Comparison of ENCODE assay signal across 9 cellular contexts in the genomic region with DNA sequence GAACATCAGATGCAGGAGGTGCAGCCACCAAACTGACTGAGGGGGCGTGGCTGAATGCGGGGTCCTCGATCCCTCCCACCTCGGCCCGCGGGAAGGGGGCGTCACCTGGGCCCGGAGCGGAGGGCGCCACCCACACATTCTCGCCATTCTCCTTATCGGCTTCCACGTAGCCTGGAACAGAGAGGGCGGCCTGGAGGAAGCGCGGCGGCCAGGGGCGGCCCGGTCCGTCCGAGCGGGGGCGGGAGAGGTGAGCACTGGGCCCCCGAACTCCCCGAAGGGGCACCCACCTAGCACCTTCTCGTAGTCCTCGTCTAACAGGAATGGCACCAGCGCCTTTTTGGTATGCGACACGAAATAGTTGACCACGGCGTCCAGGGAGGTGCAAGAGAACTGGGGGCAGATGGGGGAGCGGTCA. TPM values are rescaled to one million over a fixed set of nuclear protein-coding genes. Genes with fewer than 3 reads are reported as not detected.
DNase-seq lines count a peak whose midpoint lies in the region; ATAC-seq and TF ChIP-seq lines count a peak whose summit lies in the region.
"Had no signal": no experiment of that assay in that cellular context is flagged by ENCODE, and none has a peak within 500 bp of the region (broad histone marks: within the 10 kb centered on the region; RNA-seq: fewer than 3 reads in every experiment).

No MANE protein-coding gene starts in this region.

- H3K27me3 Mint-ChIP-seq in activated CD8-positive, alpha-beta memory T cell treated with anti-CD3 and anti-CD28 coated beads, Interleukin-2, amount 10 ng/mL, durations not matched to agents 7 days and 5 days, result peaks cover 8% of the 10 kb centered on the region
- H3K27me3 Mint-ChIP-seq in activated CD4-positive, alpha-beta memory T cell treated with anti-CD3 and anti-CD28 coated beads for 36 hours, result peaks cover 3% of the 10 kb centered on the region

- no peaks in the 10 kb centered on the region for H3K36me3 ChIP-seq in skeletal muscle satellite cell (ENCODE audit: insufficient read depth, low read length)

- no peaks in the 10 kb centered on the region for H3K9me3 Mint-ChIP-seq in activated CD8-positive, alpha-beta memory T cell treated with anti-CD3 and anti-CD28 coated beads, Interleukin-2, amount 10 ng/mL, durations not matched to agents 7 days and 5 days (ENCODE audit: low read depth)
- no peaks in the 10 kb centered on the region for H3K9me3 Mint-ChIP-seq in activated CD4-positive, alpha-beta memory T cell treated with anti-CD3 and anti-CD28 coated beads for 36 hours

- peak; percentile 48 for DNase-seq in activated CD8-positive, alpha-beta memory T cell treated with anti-CD3 and anti-CD28 coated beads, Interleukin-2, amount 10 ng/mL, durations not matched to agents 7 days and 5 days
- DNase-seq in activated CD8-positive, alpha-beta memory T cell treated with anti-CD3 and anti-CD28 coated beads for 24 hours, result no peak
- peak; percentile 20 for DNase-seq in activated CD4-positive, alpha-beta memory T cell treated with anti-CD3 and anti-CD28 coated beads for 36 hours
- DNase-seq in fibroblast of pulmonary artery (ENCODE audit: low read depth), result no peak
- DNase-seq in KBM-7, result no peak
- no peak for DNase-seq in DMS53 (lab: John Stamatoyannopoulos, UW)

- H3K4me3 Mint-ChIP-seq in activated CD8-positive, alpha-beta memory T cell treated with anti-CD3 and anti-CD28 coated beads, Interleukin-2, amount 10 ng/mL, durations not matched to agents 7 days and 5 days, result peak overlapping the region; percentile 85
- peak overlapping the region; percentile 85 for H3K4me3 Mint-ChIP-seq in activated CD4-positive, alpha-beta memory T cell treated with anti-CD3 and anti-CD28 coated beads for 36 hours

- intact Hi-C loops in activated CD4-positive, alpha-beta memory T cell treated with anti-CD3 and anti-CD28 coated beads for 36 hours (cut with micrococcal nuclease), result no loop called here

- H3K9me3 ChIP-seq in skeletal muscle satellite cell (replicated peaks; ENCODE audit: low read length), result no peaks in the 10 kb centered on the region

- peak overlapping the region; percentile 65 for H3K4me2 ChIP-seq in skeletal muscle satellite cell (ENCODE audit: low read length)

- peaks cover 2% of the 10 kb centered on the region for H3K36me3 Mint-ChIP-seq in activated CD8-positive, alpha-beta memory T cell treated with anti-CD3 and anti-CD28 coated beads, Interleukin-2, amount 10 ng/mL, durations not matched to agents 7 days and 5 days
- peaks cover 4% of the 10 kb centered on the region for H3K36me3 Mint-ChIP-seq in activated CD4-positive, alpha-beta memory T cell treated with anti-CD3 and anti-CD28 coated beads for 36 hours

- H3K4me1 Mint-ChIP-seq in activated CD8-positive, alpha-beta memory T cell treated with anti-CD3 and anti-CD28 coated beads, Interleukin-2, amount 10 ng/mL, durations not matched to agents 7 days and 5 days, result peaks cover 28% of the 10 kb centered on the region
- H3K4me1 Mint-ChIP-seq in activated CD4-positive, alpha-beta memory T cell treated with anti-CD3 and anti-CD28 coated beads for 36 hours (ENCODE audit: low read depth), result peaks cover 26% of the 10 kb centered on the region

- peak overlapping the region; percentile 14 for H3K4me3 ChIP-seq in fibroblast of pulmonary artery (replicated peaks; ENCODE audit: low read depth, low read length)
- no peak overlapping the region for H3K4me3 ChIP-seq in skeletal muscle satellite cell (ENCODE audit: low read length)

- no peak for ATAC-seq in activated CD8-positive, alpha-beta memory T cell treated with anti-CD3 and anti-CD28 coated beads, Interleukin-2, amount 10 ng/mL, durations not matched to agents 7 days and 5 days
- no peak for ATAC-seq in GM19324 (IDR thresholded peaks at IDR 0.05; ENCODE audit: low FRiP score, unreplicated experiment)

- POLR2A ChIA-PET in activated CD4-positive, alpha-beta memory T cell treated with anti-CD3 and anti-CD28 coated beads for 36 hours (lab: Charles Lee), result no interaction called here

- CTCF ChIA-PET in activated CD8-positive, alpha-beta memory T cell treated with anti-CD3 and anti-CD28 coated beads, Interleukin-2, amount 10 ng/mL, durations not matched to agents 7 days and 5 days (lab: Charles Lee), result no interaction called here
- CTCF ChIA-PET in activated CD4-positive, alpha-beta memory T cell treated with anti-CD3 and anti-CD28 coated beads for 36 hours (lab: Charles Lee), result no interaction called here

- in situ Hi-C loops in KBM-7 (cut with MboI; ENCODE audit: low pct_unique_long_range_greater_than_20kb, low sequenced_read_pairs), result no loop called here

- peaks cover 6% of the 10 kb centered on the region for H3K27me3 ChIP-seq in skeletal muscle satellite cell (ENCODE audit: control insufficient read depth, insufficient read depth, low read length)

- H3K9ac ChIP-seq in skeletal muscle satellite cell (ENCODE audit: low read depth, low read length), result no peak overlapping the region

- peaks cover 15% of the 10 kb centered on the region for H3K4me1 ChIP-seq in skeletal muscle satellite cell (ENCODE audit: control insufficient read depth, insufficient read depth, low read length)

- no peak for TF ChIP-seq CTCF in fibroblast of pulmonary artery (IDR thresholded peaks at IDR 0.05; ENCODE audit: low read length, missing control alignments)

- no peak overlapping the region for H3K27ac Mint-ChIP-seq in activated CD8-positive, alpha-beta memory T cell treated with anti-CD3 and anti-CD28 coated beads, Interleukin-2, amount 10 ng/mL, durations not matched to agents 7 days and 5 days
- no peak overlapping the region for H3K27ac Mint-ChIP-seq in activated CD4-positive, alpha-beta memory T cell treated with anti-CD3 and anti-CD28 coated beads for 36 hours

RNA-seq across cellular contexts. Expression of gene STAP2, which starts 11.8 kb away (rescaled TPM):
- total RNA-seq in activated CD8-positive, alpha-beta memory T cell treated with anti-CD3 and anti-CD28 coated beads, Interleukin-2, amount 10 ng/mL, durations not matched to agents 7 days and 5 days, result 1 to 10 TPM; 8.8 to 9.6 TPM
- total RNA-seq in activated CD4-positive, alpha-beta memory T cell treated with anti-CD3 and anti-CD28 coated beads for 36 hours, result 1 to 10 TPM; 9.1 to 9.4 TPM
- 2.0 and 2.5 TPM in 2 replicates for total RNA-seq in skeletal muscle satellite cell (2012; rRNA removed)

RNA-seq across cellular contexts. Expression of gene MPND, which starts 16.5 kb away (rescaled TPM):
- total RNA-seq in activated CD8-positive, alpha-beta memory T cell treated with anti-CD3 and anti-CD28 coated beads, Interleukin-2, amount 10 ng/mL, durations not matched to agents 7 days and 5 days, result 10 to 100 TPM; 24.1 to 25.4 TPM
- total RNA-seq in activated CD4-positive, alpha-beta memory T cell treated with anti-CD3 and anti-CD28 coated beads for 36 hours, result 10 to 100 TPM; 19.6 to 22.6 TPM
- 3.7 and 4.8 TPM in 2 replicates for total RNA-seq in skeletal muscle satellite cell (2012; rRNA removed)

RNA-seq across cellular contexts. Expression of gene FSD1, which starts 22.4 kb away (rescaled TPM):
- 10 to 100 TPM; 24.7 to 30.6 TPM for total RNA-seq in activated CD8-positive, alpha-beta memory T cell treated with anti-CD3 and anti-CD28 coated beads, Interleukin-2, amount 10 ng/mL, durations not matched to agents 7 days and 5 days
- 1 to 10 TPM; 7.8 to 8.1 TPM for total RNA-seq in activated CD4-positive, alpha-beta memory T cell treated with anti-CD3 and anti-CD28 coated beads for 36 hours
- 4.1 and 4.2 TPM in 2 replicates for total RNA-seq in skeletal muscle satellite cell (2012; rRNA removed)

RNA-seq across cellular contexts. Expression of gene TMIGD2, which starts 24.7 kb away (rescaled TPM):
- total RNA-seq in activated CD8-positive, alpha-beta memory T cell treated with anti-CD3 and anti-CD28 coated beads, Interleukin-2, amount 10 ng/mL, durations not matched to agents 7 days and 5 days, result 10 to 100 TPM; 29.8 to 40.7 TPM
- total RNA-seq in activated CD4-positive, alpha-beta memory T cell treated with anti-CD3 and anti-CD28 coated beads for 36 hours, result 1 to 10 TPM; 2.4 to 2.6 TPM
- total RNA-seq in skeletal muscle satellite cell (2012; rRNA removed), result not detected in 2 replicates

RNA-seq across cellular contexts. Expression of gene SHD, which starts 47.8 kb away (rescaled TPM):
- total RNA-seq in activated CD8-positive, alpha-beta memory T cell treated with anti-CD3 and anti-CD28 coated beads, Interleukin-2, amount 10 ng/mL, durations not matched to agents 7 days and 5 days, result not detected
- total RNA-seq in activated CD4-positive, alpha-beta memory T cell treated with anti-CD3 and anti-CD28 coated beads for 36 hours, result not detected
- total RNA-seq in skeletal muscle satellite cell (2012; rRNA removed), result 1.0 and 4.6 TPM in 2 replicates
- total RNA-seq: mucosa of gallbladder had no signal

Comparison
In these comparisons a context has a peak if more than half of its experiments do, and no peak if none do; other contexts are left out.
1. DNase-seq: peak in activated CD8-positive, alpha-beta memory T cell treated with anti-CD3 and anti-CD28 coated beads, Interleukin-2, amount 10 ng/mL, durations not matched to agents 7 days and 5 days (single experiment) and activated CD4-positive, alpha-beta memory T cell treated with anti-CD3 and anti-CD28 coated beads for 36 hours (single experiment); none in activated CD8-positive, alpha-beta memory T cell treated with anti-CD3 and anti-CD28 coated beads for 24 hours (single experiment), fibroblast of pulmonary artery (single experiment), KBM-7 (single experiment) and DMS53 (single experiment).